Comparison of ENCODE assay signal across 11 cellular contexts in the genomic region with DNA sequence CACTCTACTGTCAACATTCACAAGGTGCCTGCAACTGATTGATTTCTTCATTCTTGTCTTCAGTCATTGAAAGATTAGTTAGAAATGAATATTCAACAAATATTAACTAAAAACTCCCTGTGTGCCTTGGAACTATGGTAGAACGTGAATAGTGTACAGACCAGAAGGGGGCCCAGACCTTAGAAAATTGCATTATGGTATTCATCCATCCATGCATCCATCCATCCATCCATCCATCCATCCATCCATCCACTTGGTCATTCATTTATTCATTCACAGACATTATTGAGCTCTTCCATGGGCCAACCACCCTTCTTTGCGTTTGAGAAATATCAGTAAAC. TPM values are rescaled to one million over a fixed set of nuclear protein-coding genes. Genes with fewer than 3 reads are reported as not detected.
DNase-seq lines count a peak whose midpoint lies in the region; ATAC-seq, FAIRE-seq and TF ChIP-seq lines count a peak whose summit lies in the region.
"Had no signal": no experiment of that assay in that cellular context is flagged by ENCODE, and none has a peak within 500 bp of the region (broad histone marks: within the 10 kb centered on the region; RNA-seq: fewer than 3 reads in every experiment).

No MANE protein-coding gene starts in this region.

- CTCF ChIA-PET in A549 (lab: Yijun Ruan, JAX): interaction anchor here (0.6 to 15.2 kb wide), 30 partner anchors 9 to 533 kb away, joined by 3 to 159 read pairs (median 4); a partner anchor contains a TSS
- CTCF ChIA-PET in activated CD8-positive, alpha-beta T cell treated with anti-CD3 and anti-CD28 coated beads for 36 hours (lab: Charles Lee): interaction anchor here (0.6 to 1.9 kb wide), 5 partner anchors 20 to 448 kb away, joined by 3 to 9 read pairs (median 3); no protein-coding TSS in a partner anchor

- no peaks in the 10 kb centered on the region for H3K4me1 ChIP-seq in A549

- TF ChIP-seq EP300 in A549 (IDR thresholded peaks at IDR 0.05): no peak

- no peak overlapping the region for H3K4me3 ChIP-seq in A549
- H3K4me3 ChIP-seq: MG63 had no signal

- H3K4me1 Mint-ChIP-seq in activated CD8-positive, alpha-beta T cell treated with anti-CD3 and anti-CD28 coated beads for 36 hours (ENCODE audit: low read depth): no peaks in the 10 kb centered on the region
- H3K4me1 Mint-ChIP-seq in nephron progenitor cell: peaks cover 9% of the 10 kb centered on the region

- peaks cover 2% of the 10 kb centered on the region; the same call in 1 of the 3 replicates for H3K9me3 ChIP-seq in A549
- H3K9me3 ChIP-seq: MG63 had no signal

- TF ChIP-seq CTCF in A549 (IDR thresholded peaks at IDR 0.05): 0 out of 3 replicates have a peak, but pooled peaks have one; percentile 2
- peak; percentile 11; the same call in 1 of the 2 replicates for TF ChIP-seq CTCF in LNCAP (IDR thresholded peaks at IDR 0.05)
- TF ChIP-seq CTCF in activated CD8-positive, alpha-beta T cell treated with anti-CD3 and anti-CD28 coated beads for 36 hours (IDR thresholded peaks at IDR 0.05): peak; percentile 3
- peak; percentile 4 for TF ChIP-seq CTCF in nephron progenitor cell (IDR thresholded peaks at IDR 0.05)

- DNase-seq in A549 (ENCODE audit: low read depth in 1 of 2, low spot score in 1 of 2) (no peak), nephron progenitor cell (no peak), NAMALWA (ENCODE audit: low spot score) (no peak), NCI-H2196 treated with DMSO at 0.1 percent for 48 hours (lab: John Stamatoyannopoulos, UW; ENCODE audit: unreplicated experiment) (no peak)
- no peak for DNase-seq in activated CD8-positive, alpha-beta T cell treated with anti-CD3 and anti-CD28 coated beads for 36 hours
- DNase-seq in activated CD8-positive, alpha-beta memory T cell treated with anti-CD3 and anti-CD28 coated beads for 24 hours: no peak
- no peak for DNase-seq in stimulated activated CD4-positive, alpha-beta T cell treated with anti-CD3 and anti-CD28 coated beads, Interleukin-1b, Interleukin-23, amount 100 ng/mL, for 48 hours

- no peak overlapping the region for H3K4me3 Mint-ChIP-seq in activated CD8-positive, alpha-beta T cell treated with anti-CD3 and anti-CD28 coated beads for 36 hours
- H3K4me3 Mint-ChIP-seq in nephron progenitor cell: no peak overlapping the region

- H3K27ac Mint-ChIP-seq in activated CD8-positive, alpha-beta T cell treated with anti-CD3 and anti-CD28 coated beads for 36 hours: no peak overlapping the region
- no peak overlapping the region for H3K27ac Mint-ChIP-seq in nephron progenitor cell

- TF ChIP-seq POLR2A in A549 (IDR thresholded peaks at IDR 0.05; ENCODE audit: low read length): no peak

- H3K4me2 ChIP-seq in A549: no peak overlapping the region
- H3K4me2 ChIP-seq: KMS-11 had no signal

- intact Hi-C loops in activated CD8-positive, alpha-beta T cell treated with anti-CD3 and anti-CD28 coated beads for 36 hours (cut with micrococcal nuclease): loop anchor here (2.0 kb wide), 1 partner anchor 147 kb away; no protein-coding TSS in a partner anchor

- no peak for FAIRE-seq in A549 (lab: Jason Lieb, UNC)

- no peak for TF ChIP-seq RAD21 in A549 (conservative IDR thresholded peaks at IDR 0.05 in 1 of 2, IDR thresholded peaks at IDR 0.05 in 1 of 2)

- no peak overlapping the region for H3K27ac ChIP-seq in A549
- H3K27ac ChIP-seq: KMS-11 had no signal

- peak; percentile 47 to 63; a peak in 4 of 6 replicates for ATAC-seq in A549
- ATAC-seq in activated CD8-positive, alpha-beta T cell treated with anti-CD3 and anti-CD28 coated beads for 36 hours: no peak

- H3K27me3 Mint-ChIP-seq in activated CD8-positive, alpha-beta T cell treated with anti-CD3 and anti-CD28 coated beads for 36 hours: peaks cover 7% of the 10 kb centered on the region
- peaks cover 16% of the 10 kb centered on the region for H3K27me3 Mint-ChIP-seq in nephron progenitor cell (ENCODE audit: low read depth, poor library complexity)

- H3K9me3 Mint-ChIP-seq in activated CD8-positive, alpha-beta T cell treated with anti-CD3 and anti-CD28 coated beads for 36 hours: peaks cover 9% of the 10 kb centered on the region
- H3K9me3 Mint-ChIP-seq in nephron progenitor cell: peaks cover 10% of the 10 kb centered on the region

- 72% methylated on average over 2 of the region's 2 CpGs for WGBS in A549 (ENCODE audit: missing lambda C conversion rate)

- POLR2A ChIA-PET in A549 (lab: Yijun Ruan, JAX): interaction anchor here (1.2 kb wide), 1 partner anchor 148 kb away, joined by 3 read pairs; no protein-coding TSS in a partner anchor
- POLR2A ChIA-PET in activated CD8-positive, alpha-beta T cell treated with anti-CD3 and anti-CD28 coated beads for 36 hours (lab: Charles Lee): no interaction called here

- H3K36me3 Mint-ChIP-seq in activated CD8-positive, alpha-beta T cell treated with anti-CD3 and anti-CD28 coated beads for 36 hours (ENCODE audit: low read depth): no peaks in the 10 kb centered on the region
- H3K36me3 Mint-ChIP-seq in nephron progenitor cell (ENCODE audit: low read depth): no peaks in the 10 kb centered on the region

TF ChIP-seq in A549, 52 proteins besides CTCF, POLR2A, EP300 and RAD21:
- TF ChIP-seq PHF8 (IDR thresholded peaks at IDR 0.05; ENCODE audit: borderline replicate concordance, low read depth): no peak

RNA-seq across cellular contexts. Expression of a gene that starts 10.2 kb away (rescaled TPM):
- polyA plus RNA-seq in A549 (2011; rRNA removed) (not detected in 2 replicates), A549 (2017; fragmentation: RNase III; extraction: RNeasy Plus Mini Kit Qiagen cat#74134 plus additional on column Dnase treatment) (not detected in 3 replicates)
- not detected in 2 replicates for polyA plus RNA-seq in A549 (2012; cell fraction: cytosol; rRNA removed)
- not detected in 2 replicates for polyA plus RNA-seq in A549 (2012; cell fraction: nucleus; rRNA removed)
- not detected in 2 replicates for polyA minus RNA-seq in A549 (2011; rRNA and poly(A)+ RNA removed)
- total RNA-seq in activated CD8-positive, alpha-beta T cell treated with anti-CD3 and anti-CD28 coated beads for 36 hours: not detected
- total RNA-seq: RPMI7951 had no signal

RNA-seq across cellular contexts. Expression of a gene that starts 28.4 kb away (rescaled TPM):
- polyA plus RNA-seq in A549 (2011; rRNA removed) (21.7 and 29.0 TPM in 2 replicates), A549 (2017; fragmentation: RNase III; extraction: RNeasy Plus Mini Kit Qiagen cat#74134 plus additional on column Dnase treatment) (22.7 to 31.8 TPM (median 24.9 TPM) in 3 replicates)
- 15.0 and 17.1 TPM in 2 replicates for polyA plus RNA-seq in A549 (2012; cell fraction: cytosol; rRNA removed)
- 163 and 183 TPM in 2 replicates for polyA plus RNA-seq in A549 (2012; cell fraction: nucleus; rRNA removed)
- 18.4 and 22.0 TPM in 2 replicates for polyA minus RNA-seq in A549 (2011; rRNA and poly(A)+ RNA removed)
- 1 to 10 TPM; 6.7 to 7.1 TPM for total RNA-seq in activated CD8-positive, alpha-beta T cell treated with anti-CD3 and anti-CD28 coated beads for 36 hours

RNA-seq across cellular contexts. Expression of a gene that starts 57.9 kb away (rescaled TPM):
- polyA plus RNA-seq in A549 (2011; rRNA removed): 77.3 and 82.5 TPM in 2 replicates
- 43.9 and 49.5 TPM in 2 replicates for polyA plus RNA-seq in A549 (2012; cell fraction: cytosol; rRNA removed)
- polyA plus RNA-seq in A549 (2012; cell fraction: nucleus; rRNA removed): 74.5 and 86.2 TPM in 2 replicates
- 56.4 to 57.8 TPM (median 56.5 TPM) in 3 replicates for polyA plus RNA-seq in A549 (2017; fragmentation: RNase III; extraction: RNeasy Plus Mini Kit Qiagen cat#74134 plus additional on column Dnase treatment)
- polyA minus RNA-seq in A549 (2011; rRNA and poly(A)+ RNA removed): 119 and 130 TPM in 2 replicates
- total RNA-seq in activated CD8-positive, alpha-beta T cell treated with anti-CD3 and anti-CD28 coated beads for 36 hours: 10 to 100 TPM; 20.0 to 20.2 TPM
